ENCODE assay signal across 31 cellular contexts in the genomic region with DNA sequence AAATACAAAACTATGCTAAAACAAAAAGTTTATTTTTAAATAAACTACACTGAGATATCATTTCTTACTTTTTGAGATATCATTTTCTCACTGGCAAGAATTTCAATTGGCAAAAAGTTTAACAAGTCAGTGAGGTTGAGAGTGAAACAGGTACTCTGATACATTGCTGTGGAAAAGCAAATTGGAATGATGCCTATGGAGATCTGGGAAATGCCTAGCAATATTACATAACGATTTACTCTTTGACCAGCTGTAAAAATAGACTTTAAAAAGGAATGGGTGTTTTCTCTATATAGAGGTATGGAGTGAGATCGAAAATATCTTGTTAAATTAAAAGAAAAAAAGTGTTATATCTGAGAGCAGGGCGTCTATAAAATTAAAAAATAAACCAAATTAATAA. TPM values are rescaled to one million over a fixed set of nuclear protein-coding genes. Genes with fewer than 3 reads are reported as not detected.
"Had no signal": no experiment of that assay in that cellular context is flagged by ENCODE, and none has a peak within 500 bp of the region (broad histone marks: within the 10 kb centered on the region; RNA-seq: fewer than 3 reads in every experiment).

No MANE protein-coding gene starts in this region.

- H3K27ac ChIP-seq: left lung, neural progenitor cell, neutrophil, right atrium auricular region, skin epidermis, stomach, testis, thyroid gland, transverse colon, upper lobe of left lung, vagina had no signal

- H3K9me3 ChIP-seq: left lung, neutrophil, right atrium auricular region, stomach, testis, thyroid gland, transverse colon, upper lobe of left lung, vagina had no signal

- H3K27me3 ChIP-seq: left lung, neural progenitor cell, neutrophil, right atrium auricular region, stomach, testis, thyroid gland, transverse colon, upper lobe of left lung, vagina had no signal

- FAIRE-seq: keratinocyte had no signal

- H3K4me2 ChIP-seq: neural progenitor cell had no signal

- H3K36me3 Mint-ChIP-seq: mesothelial cell of epicardium, natural killer cell, neural progenitor cell had no signal

- H3K4me3 Mint-ChIP-seq: mesothelial cell of epicardium; naive B cell; natural killer cell; nephron progenitor cell; neural progenitor cell; stimulated activated naive B cell treated with anti-CD40 and anti-IgM and Interleukin-4, amounts not matched to agents 10 μg/mL and 1 μg/mL and 100 μg/mL, for 72 hours had no signal

- H3K27me3 Mint-ChIP-seq: naive B cell; progenitor cell of endocrine pancreas; stimulated activated naive B cell treated with anti-CD40 and anti-IgM and Interleukin-4, amounts not matched to agents 10 μg/mL and 1 μg/mL and 100 μg/mL, for 72 hours had no signal

- H3K4me3 ChIP-seq: left lung, lung, neural progenitor cell, right atrium auricular region, skin epidermis, stomach, testis, thyroid gland, transverse colon, upper lobe of left lung, vagina had no signal

- H2AFZ ChIP-seq: neural progenitor cell had no signal

- H3K27ac Mint-ChIP-seq: mesothelial cell of epicardium; naive B cell; natural killer cell; nephron progenitor cell; neural progenitor cell; progenitor cell of endocrine pancreas; stimulated activated naive B cell treated with anti-CD40 and anti-IgM and Interleukin-4, amounts not matched to agents 10 μg/mL and 1 μg/mL and 100 μg/mL, for 72 hours had no signal

- H3K9ac ChIP-seq: neural progenitor cell had no signal

- H3K4me1 Mint-ChIP-seq: mesothelial cell of epicardium, natural killer cell, nephron progenitor cell, neural progenitor cell had no signal

- DNase-seq: hippocampal formation; kidney glomerular epithelial cell; left cardiac atrium; left lung; mesendoderm; naive B cell; natural killer cell; nephron progenitor cell; occipital lobe; stimulated activated CD4-positive, alpha-beta T cell treated with anti-CD3 and anti-CD28 coated beads, Interleukin-12 subunit alpha, Interleukin-12 subunit beta, amount 100 ng/mL, for 4 hours; stimulated activated CD4-positive, alpha-beta T cell treated with anti-CD3 and anti-CD28 coated beads, Interleukin-15, amount 100 ng/mL, for 24 hours; stimulated activated CD4-positive, alpha-beta T cell treated with anti-CD3 and anti-CD28 coated beads, Interleukin-2, amount 100 ng/mL, for 24 hours; stimulated activated CD4-positive, alpha-beta T cell treated with anti-CD3 and anti-CD28 coated beads, Interleukin-4, amount 100 ng/mL, for 1 hour; stimulated activated naive B cell treated with anti-CD40 and anti-IgM and Interleukin-4, amounts not matched to agents 10 μg/mL and 1 μg/mL and 100 μg/mL, for 72 hours; stimulated activated naive CD8-positive, alpha-beta T cell treated with anti-CD3 and anti-CD28 coated beads, Interleukin-15, Interleukin-2, amounts not matched to agents 100 U/mL and 50 U/mL, for 24 hours; stomach; testis; thyroid gland; transverse colon; upper lobe of left lung had no signal

- ATAC-seq: left cardiac atrium; left lung; natural killer cell; sciatic nerve; stimulated activated naive B cell treated with anti-CD40 and anti-IgM and Interleukin-4, amounts not matched to agents 10 μg/mL and 1 μg/mL and 100 μg/mL, for 72 hours; stimulated activated naive CD8-positive, alpha-beta T cell treated with anti-CD3 and anti-CD28 coated beads, Interleukin-15, Interleukin-2, amounts not matched to agents 100 U/mL and 50 U/mL, for 24 hours had no signal

- H3K4me1 ChIP-seq: left lung, neural progenitor cell, right atrium auricular region, stomach, testis, thyroid gland, transverse colon, upper lobe of left lung, vagina had no signal

- H3K36me3 ChIP-seq: neural progenitor cell, right atrium auricular region, thyroid gland had no signal

RNA-seq across cellular contexts. Expression of gene DDX43, which starts 40.6 kb away (rescaled TPM):
- total RNA-seq: mesothelial cell of epicardium, osteocyte, progenitor cell of endocrine pancreas had no signal
